14 cellular contexts compared by ENCODE assay signal in the genomic region with DNA sequence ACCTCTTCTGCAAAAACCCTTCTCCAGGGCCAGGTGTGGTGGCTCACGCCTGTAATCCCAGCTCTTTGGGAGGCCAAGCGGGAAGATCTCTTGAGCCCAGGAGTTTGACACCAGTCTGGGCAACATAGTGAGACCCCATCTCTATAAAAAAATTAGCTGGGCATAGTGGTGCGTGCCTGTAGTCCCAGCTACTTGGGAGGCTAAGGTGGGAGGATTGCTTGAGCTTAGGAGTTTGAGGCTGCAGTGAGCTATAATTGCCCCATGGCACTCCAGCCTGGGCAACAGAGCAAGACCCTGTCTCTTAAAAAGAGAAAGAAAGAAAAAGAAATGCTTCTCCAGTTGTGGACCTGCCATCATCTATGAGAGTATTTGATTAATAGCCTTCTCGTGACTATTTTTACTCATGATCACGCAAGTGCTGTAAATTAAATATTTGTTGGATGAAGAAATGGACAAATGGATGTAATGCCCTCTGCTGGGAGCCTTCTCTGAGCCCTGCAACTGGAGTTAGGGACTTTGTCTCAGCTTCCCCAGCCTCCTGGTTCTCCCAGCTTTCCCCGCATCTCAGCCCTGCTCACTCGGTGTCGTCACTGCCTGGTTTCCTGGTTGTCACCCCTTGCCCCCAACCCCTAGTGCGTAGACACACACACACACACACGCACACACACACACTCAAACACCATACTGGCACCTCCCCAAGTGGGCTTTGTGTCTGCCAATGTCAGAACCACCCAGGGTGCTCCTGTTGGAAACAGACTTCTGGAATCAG. TPM values are rescaled to one million over a fixed set of nuclear protein-coding genes. Genes with fewer than 3 reads are reported as not detected.
DNase-seq lines count a peak whose midpoint lies in the region; ATAC-seq, FAIRE-seq and TF ChIP-seq lines count a peak whose summit lies in the region.
"Had no signal": no experiment of that assay in that cellular context is flagged by ENCODE, and none has a peak within 500 bp of the region (broad histone marks: within the 10 kb centered on the region; RNA-seq: fewer than 3 reads in every experiment).

No MANE protein-coding gene starts in this region.

- WGBS in right lobe of liver (ENCODE audit: insufficient coverage, low coverage, low lambda C conversion rate, missing lambda C conversion rate): 53% methylated on average over 10 of the region's 10 CpGs

- H3K9me3 Mint-ChIP-seq in astrocyte (ENCODE audit: unreplicated experiment): no peaks in the 10 kb centered on the region
- H3K9me3 Mint-ChIP-seq: activated naive CD8-positive, alpha-beta T cell treated with anti-CD3 and anti-CD28 coated beads for 36 hours; T-helper 1 cell treated with Interleukin-12 subunit alpha and Interleukin-12 subunit beta and Interleukin-4 antibody, amounts not matched to agents 30 μg/mL and 1 μg/mL, for 36 hours had no signal

- H3K4me3 ChIP-seq in astrocyte (ENCODE audit: insufficient read depth, low read depth, low read length) (no peak overlapping the region), right lobe of liver (no peak overlapping the region)
- H3K4me3 ChIP-seq: PC-9 had no signal

- no peak for TF ChIP-seq POLR2A in right lobe of liver (IDR thresholded peaks at IDR 0.05)

- H3K36me3 Mint-ChIP-seq in astrocyte (ENCODE audit: low read depth, unreplicated experiment): peaks cover 5% of the 10 kb centered on the region
- H3K36me3 Mint-ChIP-seq: activated naive CD8-positive, alpha-beta T cell treated with anti-CD3 and anti-CD28 coated beads for 36 hours; naive thymus-derived CD4-positive, alpha-beta T cell had no signal

- ATAC-seq in right lobe of liver: peak; percentile 62 to 78 (median 68)
- ATAC-seq: naive thymus-derived CD4-positive, alpha-beta T cell had no signal

- TF ChIP-seq CTCF in astrocyte (IDR thresholded peaks at IDR 0.05; ENCODE audit: insufficient read depth, low read depth, low read length) (no peak), right lobe of liver (IDR thresholded peaks at IDR 0.05) (peak in 3 of 4 donors; percentile 31 to 53 (median 51))

- H3K27ac Mint-ChIP-seq in astrocyte (ENCODE audit: unreplicated experiment): no peak overlapping the region
- H3K27ac Mint-ChIP-seq: activated naive CD8-positive, alpha-beta T cell treated with anti-CD3 and anti-CD28 coated beads for 36 hours; T-helper 1 cell treated with Interleukin-12 subunit alpha and Interleukin-12 subunit beta and Interleukin-4 antibody, amounts not matched to agents 30 μg/mL and 1 μg/mL, for 36 hours had no signal

- H3K27ac ChIP-seq in astrocyte (ENCODE audit: low read depth, low read length): no peak overlapping the region
- peak overlapping the region in 1 of 3 donors; percentile 8 for H3K27ac ChIP-seq in right lobe of liver
- H3K27ac ChIP-seq: PC-9 had no signal

- H2AFZ ChIP-seq in astrocyte (ENCODE audit: low read depth, low read length): no peak overlapping the region
- H2AFZ ChIP-seq: PC-9 had no signal

- intact Hi-C loops in right lobe of liver (cut with DNase I): no loop called here

- H3K27me3 Mint-ChIP-seq in astrocyte (ENCODE audit: low read depth, unreplicated experiment): no peaks in the 10 kb centered on the region
- H3K27me3 Mint-ChIP-seq: activated naive CD8-positive, alpha-beta T cell treated with anti-CD3 and anti-CD28 coated beads for 36 hours had no signal

- H3K27me3 ChIP-seq in astrocyte (ENCODE audit: insufficient read depth, low read length) (no peaks in the 10 kb centered on the region), right lobe of liver (no peaks in the 10 kb centered on the region)

- H3K4me1 ChIP-seq in astrocyte (ENCODE audit: insufficient read depth, low read length): peaks cover 6% of the 10 kb centered on the region
- H3K4me1 ChIP-seq in right lobe of liver: peaks cover 0 to 16% (median 8%) of the 10 kb centered on the region in 4 donors

- H3K9me3 ChIP-seq in astrocyte (ENCODE audit: insufficient read depth, low read depth, low read length) (no peaks in the 10 kb centered on the region), right lobe of liver (no peaks in the 10 kb centered on the region)

- peaks cover 4% of the 10 kb centered on the region for H3K79me2 ChIP-seq in astrocyte (ENCODE audit: insufficient read depth, low read length)

- DNase-seq in AG20443 (ENCODE audit: low spot score) (peak; percentile 78), astrocyte (ENCODE audit: low read depth) (peak; percentile 40), right lobe of liver (no peak), NCI-H2107 treated with DMSO at 0.1 percent for 48 hours (lab: John Stamatoyannopoulos, UW; ENCODE audit: unreplicated experiment) (no peak), NCI-H526 (lab: John Stamatoyannopoulos, UW) (no peak), NCI-H1048 (lab: John Stamatoyannopoulos, UW) (no peak)
- DNase-seq: activated CD8-positive, alpha-beta memory T cell treated with anti-CD3 and anti-CD28 coated beads for 24 hours; activated naive CD8-positive, alpha-beta T cell treated with anti-CD3 and anti-CD28 coated beads for 36 hours; effector memory CD4-positive, alpha-beta T cell; naive thymus-derived CD4-positive, alpha-beta T cell; NCI-H1694 treated with DMSO at 0.1 percent for 48 hours; small intestine had no signal

- H3K4me1 Mint-ChIP-seq in astrocyte (ENCODE audit: low read depth, unreplicated experiment): peaks cover 3% of the 10 kb centered on the region

- no peak for FAIRE-seq in astrocyte (lab: Jason Lieb, UNC)
- FAIRE-seq: small intestine had no signal

- no peak overlapping the region for H3K9ac ChIP-seq in astrocyte (ENCODE audit: low read length)

- H3K36me3 ChIP-seq in astrocyte (ENCODE audit: insufficient read depth, low read length) (no peaks in the 10 kb centered on the region), right lobe of liver (no peaks in the 10 kb centered on the region)

- no peak overlapping the region for H3K4me3 Mint-ChIP-seq in astrocyte (ENCODE audit: unreplicated experiment)
- H3K4me3 Mint-ChIP-seq: activated naive CD8-positive, alpha-beta T cell treated with anti-CD3 and anti-CD28 coated beads for 36 hours; T-helper 1 cell treated with Interleukin-12 subunit alpha and Interleukin-12 subunit beta and Interleukin-4 antibody, amounts not matched to agents 30 μg/mL and 1 μg/mL, for 36 hours had no signal

- H3K4me2 ChIP-seq in astrocyte (ENCODE audit: low read length): no peak overlapping the region
- H3K4me2 ChIP-seq: PC-9 had no signal

- no peaks in the 10 kb centered on the region for H4K20me1 ChIP-seq in astrocyte (ENCODE audit: insufficient read depth, low read length)

RNA-seq across cellular contexts. Expression of gene WIZ, which starts 12.2 kb away (rescaled TPM):
- total RNA-seq in astrocyte: 43.8 and 45.3 TPM in 2 replicates
- 10 to 100 TPM; 12.5 to 24.4 (median 14.6) TPM for total RNA-seq in right lobe of liver

RNA-seq across cellular contexts. Expression of gene AKAP8L, which starts 18.8 kb away (rescaled TPM):
- total RNA-seq in astrocyte: 101 and 105 TPM in 2 replicates
- total RNA-seq in right lobe of liver: 10 to 100 TPM; 27.4 to 69.4 (median 49.6) TPM

RNA-seq across cellular contexts. Expression of gene RASAL3, which starts 26.8 kb away (rescaled TPM):
- total RNA-seq in astrocyte: 0.14 TPM in 1 of 2 replicates, not detected in the other
- total RNA-seq in right lobe of liver: 1 to 10 TPM in 4 of 6 experiments, under 1 TPM in 2; 0.75 to 1.9 (median 1.1) TPM
- total RNA-seq: PC-9 had no signal

RNA-seq across cellular contexts. Expression of gene PGLYRP2, which starts 41.8 kb away (rescaled TPM):
- total RNA-seq in astrocyte (not detected in 2 replicates), right lobe of liver (100 to 1,000 TPM in 2 of 6 experiments, 10 to 100 TPM in 4; 45.1 to 135 (median 59.2) TPM)
- total RNA-seq: activated naive CD8-positive, alpha-beta T cell treated with anti-CD3 and anti-CD28 coated beads for 36 hours; PC-9 had no signal

RNA-seq across cellular contexts. Expression of gene AKAP8, which starts 58.0 kb away (rescaled TPM):
- total RNA-seq in astrocyte: 35.6 and 40.1 TPM in 2 replicates
- total RNA-seq in right lobe of liver: 10 to 100 TPM in 5 of 6 experiments, 1 to 10 TPM in 1; 10.0 to 20.2 (median 13.3) TPM

Comparison
In these comparisons a context has a peak if more than half of its experiments do, and no peak if none do; other contexts are left out.
1. DNase-seq: peak in AG20443 (single experiment) and astrocyte (single experiment); none in right lobe of liver (0 of 3), NCI-H2107 treated with DMSO at 0.1 percent for 48 hours (single experiment), NCI-H526 (0 of 2) and NCI-H1048 (single experiment).